In genomic region chr10:118953598-118953997, GRCh38 we compare ENCODE assay signal across 26 cellular contexts.
"Had no signal": no experiment of that assay in that cellular context is flagged by ENCODE, and none has a peak within 500 bp of the region (broad histone marks: within the 10 kb centered on the region; RNA-seq: fewer than 3 reads in every experiment).

No MANE protein-coding gene starts in this region.

- H3K9me3 Mint-ChIP-seq: activated naive CD4-positive, alpha-beta T cell treated with anti-CD3 and anti-CD28 coated beads for 36 hours; activated naive CD8-positive, alpha-beta T cell treated with anti-CD3 and anti-CD28 coated beads for 36 hours; effector memory CD8-positive, alpha-beta T cell; immature natural killer cell; natural killer cell treated with Interleukin-12 subunit alpha and Interleukin-12 subunit beta and Interleukin-15 and Interleukin-18, amount 100 ng/mL, for 72 hours; T-helper 2 cell treated with Interferon-gamma antibody and Interleukin-4, amounts not matched to agents 5 μg/mL and 100 μg/mL, for 36 hours had no signal

- H3K27ac ChIP-seq: brain microvascular endothelial cell, coronary artery, left lung, lower lobe of right lung, right lobe of liver, skin epidermis, thoracic aorta, upper lobe of left lung had no signal

- H3K27me3 ChIP-seq: brain microvascular endothelial cell, left lung, right lobe of liver, upper lobe of left lung had no signal

- H3K9me3 ChIP-seq: left lung, lower lobe of right lung, mucosa of descending colon, right lobe of liver, thoracic aorta, upper lobe of left lung had no signal

- DNase-seq: activated CD4-positive, alpha-beta T cell treated with anti-CD3 and anti-CD28 coated beads for 36 hours; activated CD4-positive, CD25-positive, alpha-beta regulatory T cell; activated CD8-positive, alpha-beta T cell treated with anti-CD3 and anti-CD28 coated beads, Interleukin-2, amount 10 ng/mL, durations not matched to agents 7 days and 5 days; activated effector memory CD4-positive, alpha-beta T cell treated with Interleukin-2 at 50 U/mL for 16 hours; activated naive CD4-positive, alpha-beta T cell treated with anti-CD3 and anti-CD28 coated beads for 36 hours; activated naive CD8-positive, alpha-beta T cell treated with anti-CD3 and anti-CD28 coated beads for 36 hours; brain microvascular endothelial cell; effector memory CD8-positive, alpha-beta T cell; erythroblast; immature natural killer cell; left lung; lower lobe of right lung; mesendoderm; mucosa of descending colon; right lobe of liver; stimulated activated CD4-positive, alpha-beta T cell treated with anti-CD3 and anti-CD28 coated beads, Interleukin-12 subunit alpha, Interleukin-12 subunit beta, amount 100 ng/mL, for 4 hours; stimulated activated CD4-positive, alpha-beta T cell treated with anti-CD3 and anti-CD28 coated beads, Interleukin-4, amount 100 ng/mL, for 1 hour; stimulated activated naive CD8-positive, alpha-beta T cell treated with anti-CD3 and anti-CD28 coated beads, Interleukin-15, Interleukin-2, amounts not matched to agents 100 U/mL and 50 U/mL, for 24 hours; T-helper 1 cell; upper lobe of left lung had no signal

- H3K36me3 ChIP-seq: brain microvascular endothelial cell, left lung, lower lobe of right lung, right lobe of liver, thoracic aorta, upper lobe of left lung had no signal

- H3K4me1 Mint-ChIP-seq: activated CD4-positive, alpha-beta T cell treated with anti-CD3 and anti-CD28 coated beads for 36 hours; activated naive CD8-positive, alpha-beta T cell treated with anti-CD3 and anti-CD28 coated beads for 36 hours; immature natural killer cell had no signal

- H3K27ac Mint-ChIP-seq: activated CD4-positive, alpha-beta T cell treated with anti-CD3 and anti-CD28 coated beads for 36 hours; activated CD8-positive, alpha-beta T cell treated with anti-CD3 and anti-CD28 coated beads, Interleukin-2, amount 10 ng/mL, durations not matched to agents 7 days and 5 days; activated naive CD4-positive, alpha-beta T cell treated with anti-CD3 and anti-CD28 coated beads for 36 hours; activated naive CD8-positive, alpha-beta T cell treated with anti-CD3 and anti-CD28 coated beads for 36 hours; effector memory CD8-positive, alpha-beta T cell; immature natural killer cell; natural killer cell treated with Interleukin-12 subunit alpha and Interleukin-12 subunit beta and Interleukin-15 and Interleukin-18, amount 100 ng/mL, for 72 hours; T-helper 2 cell treated with Interferon-gamma antibody and Interleukin-4, amounts not matched to agents 5 μg/mL and 100 μg/mL, for 36 hours had no signal

- H3K36me3 Mint-ChIP-seq: activated naive CD8-positive, alpha-beta T cell treated with anti-CD3 and anti-CD28 coated beads for 36 hours; immature natural killer cell; natural killer cell treated with Interleukin-12 subunit alpha and Interleukin-12 subunit beta and Interleukin-15 and Interleukin-18, amount 100 ng/mL, for 72 hours had no signal

- H3K4me3 Mint-ChIP-seq: activated CD4-positive, alpha-beta T cell treated with anti-CD3 and anti-CD28 coated beads for 36 hours; activated CD8-positive, alpha-beta T cell treated with anti-CD3 and anti-CD28 coated beads, Interleukin-2, amount 10 ng/mL, durations not matched to agents 7 days and 5 days; activated naive CD4-positive, alpha-beta T cell treated with anti-CD3 and anti-CD28 coated beads for 36 hours; activated naive CD8-positive, alpha-beta T cell treated with anti-CD3 and anti-CD28 coated beads for 36 hours; effector memory CD8-positive, alpha-beta T cell; immature natural killer cell; natural killer cell treated with Interleukin-12 subunit alpha and Interleukin-12 subunit beta and Interleukin-15 and Interleukin-18, amount 100 ng/mL, for 72 hours; T-helper 2 cell treated with Interferon-gamma antibody and Interleukin-4, amounts not matched to agents 5 μg/mL and 100 μg/mL, for 36 hours had no signal

- ATAC-seq: activated CD4-positive, alpha-beta T cell treated with anti-CD3 and anti-CD28 coated beads for 36 hours; activated CD8-positive, alpha-beta T cell treated with anti-CD3 and anti-CD28 coated beads, Interleukin-2, amount 10 ng/mL, durations not matched to agents 7 days and 5 days; effector memory CD8-positive, alpha-beta T cell; left lung; lower lobe of right lung; mucosa of descending colon; natural killer cell treated with Interleukin-12 subunit alpha and Interleukin-12 subunit beta and Interleukin-15 and Interleukin-18, amount 100 ng/mL, for 72 hours; right lobe of liver; stimulated activated naive CD8-positive, alpha-beta T cell treated with anti-CD3 and anti-CD28 coated beads, Interleukin-15, Interleukin-2, amounts not matched to agents 100 U/mL and 50 U/mL, for 24 hours had no signal

- H3K4me3 ChIP-seq: coronary artery, dorsolateral prefrontal cortex, left lung, lower lobe of right lung, mucosa of descending colon, right lobe of liver, skin epidermis, thoracic aorta, upper lobe of left lung had no signal
